Comparison of ENCODE assay signal across 8 cellular contexts in the genomic region with DNA sequence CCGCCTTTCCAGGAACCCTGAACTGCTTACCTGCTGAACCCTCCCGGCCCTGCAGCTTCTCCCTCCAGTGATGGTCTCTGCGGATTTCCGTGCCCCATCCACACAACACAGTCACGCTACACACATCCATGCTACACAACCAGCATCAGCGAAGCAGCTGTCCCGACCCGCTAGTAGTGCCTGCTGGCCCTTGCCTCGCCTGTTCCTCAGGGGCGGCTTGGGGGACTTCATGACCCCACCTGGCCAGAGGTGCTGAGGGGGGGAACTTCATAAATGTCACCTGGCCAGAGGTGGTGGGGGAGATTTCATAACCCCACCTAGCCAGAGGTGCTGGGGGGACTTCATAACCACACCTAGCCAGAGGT. TPM values are rescaled to one million over a fixed set of nuclear protein-coding genes. Genes with fewer than 3 reads are reported as not detected.
DNase-seq lines count a peak whose midpoint lies in the region; ATAC-seq lines count a peak whose summit lies in the region.

No MANE protein-coding gene starts in this region.

- ATAC-seq in HG03280 (IDR thresholded peaks at IDR 0.05; ENCODE audit: unreplicated experiment) (no peak), GM21825 (IDR thresholded peaks at IDR 0.05; ENCODE audit: unreplicated experiment) (no peak)

- H3K36me3 ChIP-seq in HUES64 (ENCODE audit: insufficient read depth, low read length) (peaks cover 14% of the 10 kb centered on the region), muscle layer of colon (ENCODE audit: insufficient read depth, low read length) (peaks cover 5% of the 10 kb centered on the region)

- H3K9me3 ChIP-seq in HUES64 (ENCODE audit: insufficient read depth, low read depth, low read length), result no peaks in the 10 kb centered on the region
- H3K9me3 ChIP-seq in muscle layer of colon (ENCODE audit: low read length), result no peaks in the 10 kb centered on the region

- H3K9ac ChIP-seq in HUES64 (ENCODE audit: low read depth, low read length) (peak overlapping the region; percentile 98), muscle layer of colon (ENCODE audit: low read length) (peak overlapping the region; percentile 72)

- 46% methylated on average over 10 of the region's 10 CpGs for WGBS in HUES64

- no peaks in the 10 kb centered on the region for H3K27me3 ChIP-seq in HUES64 (ENCODE audit: insufficient read depth, low read length)
- H3K27me3 ChIP-seq in muscle layer of colon (ENCODE audit: control insufficient read depth in 1 of 2, insufficient read depth in 2 of 2, low read length in 2 of 2), result no peaks in the 10 kb centered on the region

- peak overlapping the region; percentile 74 for H3K4me3 ChIP-seq in HUES64 (ENCODE audit: low read length)
- H3K4me3 ChIP-seq in muscle layer of colon (ENCODE audit: low read depth in 1 of 2, low read length in 2 of 2), result peak overlapping the region; percentile 35 to 90

- peaks cover 6% of the 10 kb centered on the region; the same call in 1 of the 2 replicates for H3K4me1 ChIP-seq in HUES64 (ENCODE audit: insufficient read depth, low read length)
- peaks cover 10% of the 10 kb centered on the region for H3K4me1 ChIP-seq in muscle layer of colon (ENCODE audit: insufficient read depth, low read length)

- DNase-seq in GM19238 (ENCODE audit: insufficient read length, low spot score) (peak; percentile 8), NCI-H1048 (lab: John Stamatoyannopoulos, UW) (no peak)
- DNase-seq in stimulated activated CD4-positive, alpha-beta T cell treated with anti-CD3 and anti-CD28 coated beads, Interleukin-1b, Interleukin-23, amount 100 ng/mL, for 48 hours, result no peak

- H3K27ac ChIP-seq in HUES64 (ENCODE audit: low read depth, low read length) (no peak overlapping the region; the same call in 1 of the 2 replicates), cingulate gyrus (ENCODE audit: low read depth, low read length) (peak overlapping the region; percentile 57), muscle layer of colon (ENCODE audit: low read depth, low read length) (peak overlapping the region; percentile 59)

RNA-seq across cellular contexts. Expression of a gene that starts 0.5 kb away (rescaled TPM):
- 14.6 TPM for polyA plus RNA-seq in HUES64 (2013, experiment 1 of 2)
- 15.7 TPM for polyA plus RNA-seq in HUES64 (2013, experiment 2 of 2)

RNA-seq across cellular contexts. Expression of a gene that starts 59.7 kb away (rescaled TPM):
- polyA plus RNA-seq in HUES64 (2013, experiment 1 of 2), result 54.7 TPM
- polyA plus RNA-seq in HUES64 (2013, experiment 2 of 2), result 59.3 TPM
